Comparison of ENCODE assay signal across 10 cellular contexts in genomic region chr6:90068264-90068663, GRCh38.
DNase-seq lines count a peak whose midpoint lies in the region; ATAC-seq, FAIRE-seq and TF ChIP-seq lines count a peak whose summit lies in the region.
"Had no signal": no experiment of that assay in that cellular context is flagged by ENCODE, and none has a peak within 500 bp of the region (broad histone marks: within the 10 kb centered on the region; RNA-seq: fewer than 3 reads in every experiment).

No MANE protein-coding gene starts in this region.

- H3K4me1 ChIP-seq in heart left ventricle: peaks cover 0 to 11% (median 0%) of the 10 kb centered on the region in 12 donors

- FAIRE-seq in RCC 7860 (lab: Jason Lieb, UNC) (no peak), GM19239 (lab: Jason Lieb, UNC) (no peak)

- no peaks in the 10 kb centered on the region for H3K36me3 ChIP-seq in heart left ventricle

- H3K27me3 Mint-ChIP-seq in stimulated activated naive B cell treated with anti-CD40 and anti-IgM and Interleukin-4, amounts not matched to agents 10 μg/mL and 1 μg/mL and 100 μg/mL, for 72 hours: no peaks in the 10 kb centered on the region
- H3K27me3 Mint-ChIP-seq in chondrocyte (ENCODE audit: low read depth): no peaks in the 10 kb centered on the region

- H3K4me3 ChIP-seq in heart left ventricle (no peak overlapping the region), epithelial cell of proximal tubule (ENCODE audit: low read depth, low read length) (no peak overlapping the region)

- intact Hi-C loops in heart left ventricle (cut with DNase I): no loop called here
- intact Hi-C loops in cardiac septum (cut with DNase I): no loop called here

- H3K9me3 Mint-ChIP-seq in stimulated activated naive B cell treated with anti-CD40 and anti-IgM and Interleukin-4, amounts not matched to agents 10 μg/mL and 1 μg/mL and 100 μg/mL, for 72 hours: peaks cover 5 to 6% of the 10 kb centered on the region in 2 donors
- H3K9me3 Mint-ChIP-seq in chondrocyte (ENCODE audit: low read depth): peaks cover 2% of the 10 kb centered on the region
- H3K9me3 Mint-ChIP-seq: immature natural killer cell had no signal

- H3K4me1 Mint-ChIP-seq in stimulated activated naive B cell treated with anti-CD40 and anti-IgM and Interleukin-4, amounts not matched to agents 10 μg/mL and 1 μg/mL and 100 μg/mL, for 72 hours: peaks cover 69 to 89% of the 10 kb centered on the region in 2 donors
- H3K4me1 Mint-ChIP-seq in chondrocyte (ENCODE audit: low read depth): peaks cover 19% of the 10 kb centered on the region

- H3K27me3 ChIP-seq in heart left ventricle: no peaks in the 10 kb centered on the region

- DNase-seq in heart left ventricle (peak in 4 of 5 donors; percentile 26 to 56 (median 34)), cardiac septum (ENCODE audit: low spot score) (no peak), RCC 7860 (ENCODE audit: low spot score) (peak; percentile 49), epithelial cell of proximal tubule (ENCODE audit: low read depth) (peak; percentile 23), GM19239 (ENCODE audit: insufficient read length, low spot score) (no peak), chondrocyte (ENCODE audit: low spot score) (no peak)
- no peak for DNase-seq in stimulated activated naive B cell treated with anti-CD40 and anti-IgM and Interleukin-4, amounts not matched to agents 10 μg/mL and 1 μg/mL and 100 μg/mL, for 72 hours
- DNase-seq: DND-41, immature natural killer cell had no signal

- peak overlapping the region in 1 of 2 donors; percentile 42 for H3K4me3 Mint-ChIP-seq in stimulated activated naive B cell treated with anti-CD40 and anti-IgM and Interleukin-4, amounts not matched to agents 10 μg/mL and 1 μg/mL and 100 μg/mL, for 72 hours
- no peak overlapping the region for H3K4me3 Mint-ChIP-seq in chondrocyte (ENCODE audit: unreplicated experiment)
- H3K4me3 Mint-ChIP-seq: immature natural killer cell had no signal

- peak overlapping the region; percentile 94 for H3K27ac Mint-ChIP-seq in stimulated activated naive B cell treated with anti-CD40 and anti-IgM and Interleukin-4, amounts not matched to agents 10 μg/mL and 1 μg/mL and 100 μg/mL, for 72 hours
- H3K27ac Mint-ChIP-seq in chondrocyte (ENCODE audit: unreplicated experiment): no peak overlapping the region

- H3K27ac ChIP-seq in heart left ventricle: no peak overlapping the region

- ATAC-seq in heart left ventricle (peak in 3 of 4 donors; percentile 75 to 96 (median 94)), HG03520 (IDR thresholded peaks at IDR 0.05; ENCODE audit: unreplicated experiment) (no peak)
- ATAC-seq in stimulated activated naive B cell treated with anti-CD40 and anti-IgM and Interleukin-4, amounts not matched to agents 10 μg/mL and 1 μg/mL and 100 μg/mL, for 72 hours (replicated peaks): peak; percentile 37 to 41

- no peak for TF ChIP-seq POLR2A in heart left ventricle (IDR thresholded peaks at IDR 0.05)

- H3K36me3 Mint-ChIP-seq in stimulated activated naive B cell treated with anti-CD40 and anti-IgM and Interleukin-4, amounts not matched to agents 10 μg/mL and 1 μg/mL and 100 μg/mL, for 72 hours: peaks cover 67 to 78% of the 10 kb centered on the region in 2 donors
- no peaks in the 10 kb centered on the region for H3K36me3 Mint-ChIP-seq in chondrocyte (ENCODE audit: low read depth)

- 48 to 68% (median 56%) methylated on average over 2 of the region's 2 CpGs for WGBS in heart left ventricle, 4 donors

- TF ChIP-seq CTCF in heart left ventricle (IDR thresholded peaks at IDR 0.05) (no peak), epithelial cell of proximal tubule (conservative IDR thresholded peaks at IDR 0.05; ENCODE audit: low read depth, low read length) (no peak), chondrocyte (IDR thresholded peaks at IDR 0.05) (no peak)

- H3K9me3 ChIP-seq in heart left ventricle: no peaks in the 10 kb centered on the region

Comparison
In these comparisons a context has a peak if more than half of its experiments do, and no peak if none do; other contexts are left out.
1. DNase-seq: peak in heart left ventricle (4 of 5), RCC 7860 (single experiment) and epithelial cell of proximal tubule (single experiment); none in cardiac septum (single experiment), stimulated activated naive B cell treated with anti-CD40 and anti-IgM and Interleukin-4, amounts not matched to agents 10 μg/mL and 1 μg/mL and 100 μg/mL, for 72 hours (single experiment), GM19239 (single experiment) and chondrocyte (single experiment).